Comparison of ENCODE assay signal across 23 cellular contexts in genomic region chr11:72652133-72652532, GRCh38. TPM values are rescaled to one million over a fixed set of nuclear protein-coding genes. Genes with fewer than 3 reads are reported as not detected.
A peak's percentile ranks its signal among the peaks of the same experiment; 100 is the strongest.
DNase-seq lines count a peak whose midpoint lies in the region; ATAC-seq, FAIRE-seq and TF ChIP-seq lines count a peak whose summit lies in the region.
"Had no signal": no experiment of that assay in that cellular context is flagged by ENCODE, and none has a peak within 500 bp of the region (broad histone marks: within the 10 kb centered on the region; RNA-seq: fewer than 3 reads in every experiment).

No MANE protein-coding gene starts in this region.

- no peaks in the 10 kb centered on the region for H3K4me1 ChIP-seq in HEK293 (ENCODE audit: control insufficient read depth, insufficient read depth, low read length)
- H3K4me1 ChIP-seq in K562 (replicated peaks in 1 of 2; ENCODE audit: control insufficient read depth in 2 of 2, insufficient read depth in 2 of 2, low read length in 2 of 2): peaks cover 15 to 26% of the 10 kb centered on the region in 2 experiments; a peak in 4 of 5 replicates
- H3K4me1 ChIP-seq: A549, Caco-2 had no signal

- H3K4me3 ChIP-seq in HEK293 (ENCODE audit: low read depth, low read length) (no peak overlapping the region), K562 (no peak overlapping the region)
- H3K4me3 ChIP-seq: A549; BLaER1 treated with 17β-estradiol and CSF1 and Interleukin-3, amounts not matched to agents 10 nM and 100 nM had no signal

- no peak overlapping the region for H2AFZ ChIP-seq in K562 (ENCODE audit: low read depth, low read length)

- TF ChIP-seq CTCF in HEK293 (tag by site-specific recombination; IDR thresholded peaks at IDR 0.05) (no peak), K562 (IDR thresholded peaks at IDR 0.05 in 2 of 3, conservative IDR thresholded peaks at IDR 0.05 in 1 of 3; ENCODE audit: insufficient read depth in 2 of 3, low read depth in 1 of 3, low read length in 3 of 3) (no peak), glutamatergic neuron (IDR thresholded peaks at IDR 0.05; ENCODE audit: partially characterized antibody, unreplicated experiment) (no peak), progenitor cell of endocrine pancreas (IDR thresholded peaks at IDR 0.05; ENCODE audit: unreplicated experiment) (no peak), chondrocyte (IDR thresholded peaks at IDR 0.05) (no peak)

- TF ChIP-seq RAD21 in K562 (CRISPR knock-in tag; conservative IDR thresholded peaks at IDR 0.05 in 1 of 2, IDR thresholded peaks at IDR 0.05 in 1 of 2): no peak

- CTCF ChIA-PET in HEK293 (lab: Yijun Ruan, JAX) (interaction anchor here (1.5 kb wide), 1 partner anchor 9 kb away, joined by 5 read pairs; no protein-coding TSS in a partner anchor), K562 (lab: Yijun Ruan, JAX; ENCODE audit: low intra/inter-chr PET ratio) (interaction anchor here (0.6 kb wide), 1 partner anchor 52 kb away, joined by 3 read pairs; no protein-coding TSS in a partner anchor)

- 0 out of 2 replicates have a peak, but pooled peaks cover 4% of the 10 kb centered on the region for H4K20me1 ChIP-seq in K562 (replicated peaks; ENCODE audit: control insufficient read depth, insufficient read depth, low read length)

- POLR2A ChIA-PET in HEK293 (lab: Yijun Ruan, JAX): no interaction called here
- POLR2A ChIA-PET in K562 (lab: Yijun Ruan, JAX): no interaction called here

- H3K27ac Mint-ChIP-seq in glutamatergic neuron (ENCODE audit: unreplicated experiment) (peak overlapping the region; percentile 34), progenitor cell of endocrine pancreas (peak overlapping the region; percentile 77), chondrocyte (ENCODE audit: unreplicated experiment) (no peak overlapping the region)
- H3K27ac Mint-ChIP-seq: B cell; CD4-positive, alpha-beta T cell; CD8-positive, alpha-beta T cell had no signal

- H3K79me2 ChIP-seq in K562 (ENCODE audit: control insufficient read depth, insufficient read depth, low read length): no peaks in the 10 kb centered on the region

- no peaks in the 10 kb centered on the region for H3K9me1 ChIP-seq in K562 (ENCODE audit: control insufficient read depth, insufficient read depth, low read length)

- DNase-seq in K562 (ENCODE audit: extremely low read depth in 1 of 4, low spot score in 3 of 4) (no peak), glutamatergic neuron (no peak), progenitor cell of endocrine pancreas (ENCODE audit: low spot score, unreplicated experiment) (no peak), activated gamma-delta T cell treated with Interleukin-2 at 50 U/mL for 16 hours (no peak), cardiac septum (ENCODE audit: low spot score) (no peak), chondrocyte (ENCODE audit: low spot score) (no peak), RCC 7860 (ENCODE audit: low spot score) (no peak)
- DNase-seq: AML-193; Caco-2; Calu3; CD4-positive, alpha-beta T cell; GF-D8 had no signal

- peaks cover 0 to 9% of the 10 kb centered on the region in 2 experiments; a peak in 1 of 5 replicates for H3K27me3 ChIP-seq in K562 (ENCODE audit: control insufficient read depth in 2 of 2, insufficient read depth in 2 of 2, low read length in 2 of 2)
- H3K27me3 ChIP-seq: BLaER1 treated with 17β-estradiol and CSF1 and Interleukin-3, amounts not matched to agents 10 nM and 100 nM had no signal

- H3K36me3 Mint-ChIP-seq in glutamatergic neuron (ENCODE audit: unreplicated experiment): no peaks in the 10 kb centered on the region
- no peaks in the 10 kb centered on the region for H3K36me3 Mint-ChIP-seq in progenitor cell of endocrine pancreas (ENCODE audit: insufficient read depth)
- no peaks in the 10 kb centered on the region for H3K36me3 Mint-ChIP-seq in chondrocyte (ENCODE audit: low read depth)
- H3K36me3 Mint-ChIP-seq: CD8-positive, alpha-beta T cell had no signal

- FAIRE-seq in K562 (lab: Jason Lieb, UNC) (no peak), RCC 7860 (lab: Jason Lieb, UNC) (no peak)
- FAIRE-seq: A549, D721Med, G401.6, GM12891, GM19239 had no signal

- H3K9me3 Mint-ChIP-seq in glutamatergic neuron (ENCODE audit: unreplicated experiment) (peaks cover 9% of the 10 kb centered on the region), progenitor cell of endocrine pancreas (ENCODE audit: low read depth) (no peaks in the 10 kb centered on the region), chondrocyte (ENCODE audit: low read depth) (no peaks in the 10 kb centered on the region)
- H3K9me3 Mint-ChIP-seq: CD4-positive, alpha-beta T cell; CD8-positive, alpha-beta T cell had no signal

- in situ Hi-C loops in K562 (cut with MboI): no loop called here

- intact Hi-C loops in K562 (cut with micrococcal nuclease): no loop called here
- intact Hi-C loops in cardiac septum (cut with DNase I): no loop called here

- TF ChIP-seq POLR2A in K562 (conservative IDR thresholded peaks at IDR 0.05): no peak

- peaks cover 45% of the 10 kb centered on the region for H3K4me1 Mint-ChIP-seq in glutamatergic neuron (ENCODE audit: low read depth, unreplicated experiment)
- H3K4me1 Mint-ChIP-seq in progenitor cell of endocrine pancreas (ENCODE audit: low read depth): peaks cover 4% of the 10 kb centered on the region
- no peaks in the 10 kb centered on the region for H3K4me1 Mint-ChIP-seq in chondrocyte (ENCODE audit: low read depth)
- H3K4me1 Mint-ChIP-seq: B cell had no signal

- H3K36me3 ChIP-seq in HEK293 (ENCODE audit: control insufficient read depth in 2 of 2, insufficient read depth in 1 of 2, low read length in 2 of 2) (no peaks in the 10 kb centered on the region), K562 (ENCODE audit: control insufficient read depth, insufficient read depth, low read length) (no peaks in the 10 kb centered on the region)
- H3K36me3 ChIP-seq: BLaER1 treated with 17β-estradiol and CSF1 and Interleukin-3, amounts not matched to agents 10 nM and 100 nM had no signal

- no peak overlapping the region for H3K4me3 Mint-ChIP-seq in glutamatergic neuron (ENCODE audit: unreplicated experiment)
- H3K4me3 Mint-ChIP-seq in progenitor cell of endocrine pancreas (ENCODE audit: low read depth): no peak overlapping the region
- H3K4me3 Mint-ChIP-seq in chondrocyte (ENCODE audit: unreplicated experiment): no peak overlapping the region
- H3K4me3 Mint-ChIP-seq: B cell; CD4-positive, alpha-beta T cell; CD8-positive, alpha-beta T cell had no signal

- H3K4me2 ChIP-seq in K562 (ENCODE audit: insufficient read depth, low read length): no peak overlapping the region
- H3K4me2 ChIP-seq: A549 had no signal

- TF ChIP-seq EP300 in K562 (IDR thresholded peaks at IDR 0.05; ENCODE audit: low read length): no peak

- ATAC-seq in K562: no peak
- ATAC-seq: A549; CD8-positive, alpha-beta T cell had no signal

- H3K27me3 Mint-ChIP-seq in glutamatergic neuron (ENCODE audit: unreplicated experiment) (peaks cover 11% of the 10 kb centered on the region), progenitor cell of endocrine pancreas (peaks cover 23% of the 10 kb centered on the region), chondrocyte (ENCODE audit: low read depth) (peaks cover 16% of the 10 kb centered on the region)

- no TSS peak for BruUV-seq in K562 (replicated peaks; lab: Mats Ljungman, UMichigan)

- no peak overlapping the region for H3K9ac ChIP-seq in K562 (ENCODE audit: insufficient read depth in 1 of 2, low read depth in 2 of 2, low read length in 2 of 2)
- H3K9ac ChIP-seq: BLaER1 treated with 17β-estradiol and CSF1 and Interleukin-3, amounts not matched to agents 10 nM and 100 nM had no signal

- H3K27ac ChIP-seq in HEK293 (ENCODE audit: extremely low read depth, low read depth, low read length) (no peak overlapping the region), K562 (ENCODE audit: extremely low read depth, low read depth, low read length) (no peak overlapping the region)
- H3K27ac ChIP-seq: 22Rv1; A549; BLaER1 treated with 17β-estradiol and CSF1 and Interleukin-3, amounts not matched to agents 10 nM and 100 nM; C4-2B had no signal

- H3K9me3 ChIP-seq in HEK293 (ENCODE audit: control insufficient read depth, insufficient read depth, low read depth, low read length) (no peaks in the 10 kb centered on the region), K562 (replicated peaks; ENCODE audit: control insufficient read depth, insufficient read depth, low read depth, low read length) (no peaks in the 10 kb centered on the region)
- H3K9me3 ChIP-seq: A549; BLaER1 treated with 17β-estradiol and CSF1 and Interleukin-3, amounts not matched to agents 10 nM and 100 nM; Caco-2 had no signal

TF ChIP-seq in HEK293, 187 proteins besides CTCF, POLR2A, EP300 and RAD21:
- peak; percentile 62; the same call in 1 of the 2 replicates for TF ChIP-seq ZNF121 (tag by site-specific recombination; IDR thresholded peaks at IDR 0.05)
- TF ChIP-seq HOXD13 (CRISPR knock-in tag; IDR thresholded peaks at IDR 0.05; ENCODE audit: borderline replicate concordance): no peak
TF ChIP-seq in HEK293: peak in this region for 1.

TF ChIP-seq in K562, 482 proteins besides CTCF, POLR2A, EP300 and RAD21:
- TF ChIP-seq ZNF121 (CRISPR knock-in tag; conservative IDR thresholded peaks at IDR 0.05) (peak; percentile 80), CEBPG (CRISPR knock-in tag; IDR thresholded peaks at IDR 0.05) (no peak), CEBPG (tag; conservative IDR thresholded peaks at IDR 0.05 in 1 of 2, IDR thresholded peaks at IDR 0.05 in 1 of 2) (no peak)

RNA-seq across cellular contexts. Expression of gene PDE2A, which starts 22.1 kb away (rescaled TPM):
- total RNA-seq in K562 (2011; cell fraction: chromatin; rRNA removed; ENCODE audit: low replicate concordance): 33.8 and 109 TPM in 2 replicates
- 31.6 and 45.0 TPM in 2 replicates for total RNA-seq in K562 (2011; cell fraction: nucleolus; rRNA removed)
- 31.0 and 37.9 TPM in 2 replicates for total RNA-seq in K562 (2011; cell fraction: nucleoplasm; rRNA removed)
- total RNA-seq in K562 (2014; rRNA removed) (0.45 and 1.6 TPM in 2 replicates), K562 (2014; rRNA removed; fragmentation: Illumina TruSeq; extraction: Trizol) (0.47 and 1.4 TPM in 2 replicates), K562 (2015; rRNA removed; fragmentation: Illumina TruSeq; extraction: Trizol) (0.07 and 0.11 TPM in 2 replicates), K562 (2021) (1.1 and 3.4 TPM in 2 replicates), glutamatergic neuron (ENCODE audit: unreplicated experiment) (16.9 TPM), progenitor cell of endocrine pancreas (0.91 and 4.0 TPM in 2 replicates), cardiac septum (28.8 TPM), chondrocyte (0.21 TPM in 1 of 3 replicates, not detected in the others)
- polyA plus RNA-seq in K562 (2011; rRNA removed) (4.3 and 15.2 TPM in 2 replicates), K562 (2014; fragmentation: Illumina TruSeq; extraction: Trizol) (1.3 and 2.2 TPM in 2 replicates), K562 (2014; fragmentation: Nextera tagmentation; extraction: Ambion mirVana) (under 1 TPM in 1 of 2 experiments, not detected in 1; 0.21 TPM), K562 (2014; rRNA removed) (1.0 and 1.6 TPM in 2 replicates)
- polyA plus RNA-seq in K562 (2011; cell fraction: cytosol; rRNA removed): 3.3 and 12.5 TPM in 2 replicates
- 25.6 and 137 TPM in 2 replicates for polyA plus RNA-seq in K562 (2011; cell fraction: nucleus; rRNA removed)
- 1.4 and 2.1 TPM in 2 replicates for polyA plus RNA-seq in K562 (2012)
- polyA minus RNA-seq in K562 (2011; rRNA and poly(A)+ RNA removed): 3.2 and 18.9 TPM in 2 replicates
- 1.7 and 6.5 TPM in 2 replicates for polyA minus RNA-seq in K562 (2011; cell fraction: cytosol; rRNA and poly(A)+ RNA removed)
- 15.6 and 36.5 TPM in 2 replicates for polyA minus RNA-seq in K562 (2011; cell fraction: nucleus; rRNA and poly(A)+ RNA removed)

Comparison
In these comparisons a context has a peak if more than half of its experiments do, and no peak if none do; other contexts are left out.
1. Of the 44 proteins assayed by ChIP-seq in both K562 and HEK293: peak only in K562: none; only in HEK293: none; in both: ZNF121; in neither: 43.